ENCODE assay signal across 1 cellular context in the genomic region with DNA sequence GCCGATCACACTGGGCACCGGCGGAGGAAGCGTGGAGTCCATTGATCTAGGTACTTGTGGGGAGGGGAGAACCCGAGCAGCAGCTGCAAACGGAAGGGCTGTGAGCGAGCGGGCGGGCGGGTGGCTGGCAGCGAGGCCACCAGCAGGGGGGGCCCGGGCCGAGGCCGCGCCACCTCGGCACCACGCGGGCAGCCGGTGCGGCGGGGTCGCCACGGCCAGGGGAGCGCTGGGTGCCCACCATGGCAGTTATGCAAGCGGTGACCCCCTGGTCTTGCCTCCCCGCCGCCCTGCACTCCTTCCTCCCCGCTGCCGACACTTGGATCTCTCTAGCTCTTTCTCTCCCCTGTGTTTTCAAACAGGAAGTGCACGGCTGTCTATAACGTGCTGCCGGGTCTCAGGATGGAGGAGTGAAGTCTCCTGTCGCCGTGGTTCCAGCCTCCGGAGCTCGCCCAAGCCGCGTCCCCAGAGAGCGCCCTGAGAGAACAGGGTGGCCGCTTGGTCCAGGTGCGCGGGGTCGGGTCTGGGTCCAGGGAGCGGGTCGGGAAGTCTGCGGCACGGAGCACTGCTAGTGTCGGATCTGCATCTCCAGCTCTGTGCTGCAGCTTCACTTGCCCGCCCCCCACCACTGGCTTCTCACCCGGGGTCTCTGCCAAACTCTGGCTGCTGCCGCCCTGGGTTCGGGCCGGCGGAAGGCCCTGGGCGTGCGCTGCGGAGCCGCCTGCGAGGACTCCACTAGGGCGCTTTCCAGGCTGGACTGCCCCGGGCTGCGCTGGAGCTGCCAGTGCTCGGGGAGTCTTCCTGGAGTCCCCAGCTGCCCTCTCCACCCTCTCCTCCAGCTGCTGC.
TF ChIP-seq lines count a peak whose summit lies in the region.

No MANE protein-coding gene starts in this region.

TF ChIP-seq in A549, 52 proteins besides CTCF, POLR2A, EP300 and RAD21 (continued from another document):
- TF ChIP-seq NR3C1 (IDR thresholded peaks at IDR 0.05) (no peak), JUN (IDR thresholded peaks at IDR 0.05) (peak in 1 of 2 experiments; percentile 51; a peak in 2 of 5 replicates), MAZ (IDR thresholded peaks at IDR 0.05; ENCODE audit: borderline replicate concordance, low read depth, low read length) (no peak), SMC3 (IDR thresholded peaks at IDR 0.05) (peak; percentile 71), HDAC2 (IDR thresholded peaks at IDR 0.05) (no peak), POLR2AphosphoS2 (conservative IDR thresholded peaks at IDR 0.05; ENCODE audit: low read length) (no peak), GATA3 (IDR thresholded peaks at IDR 0.05; ENCODE audit: borderline replicate concordance) (no peak), CHD4 (IDR thresholded peaks at IDR 0.05; ENCODE audit: borderline replicate concordance) (no peak), KDM1A (IDR thresholded peaks at IDR 0.05; ENCODE audit: low read depth) (no peak), EHF (CRISPR knock-in tag; IDR thresholded peaks at IDR 0.05) (no peak), BHLHE40 (IDR thresholded peaks at IDR 0.05; ENCODE audit: low read depth, low read length) (no peak), MYC (IDR thresholded peaks at IDR 0.05; ENCODE audit: borderline replicate concordance, low read length) (peak; percentile 51; the same call in 1 of the 2 replicates)
- TF ChIP-seq, protein P1, sequence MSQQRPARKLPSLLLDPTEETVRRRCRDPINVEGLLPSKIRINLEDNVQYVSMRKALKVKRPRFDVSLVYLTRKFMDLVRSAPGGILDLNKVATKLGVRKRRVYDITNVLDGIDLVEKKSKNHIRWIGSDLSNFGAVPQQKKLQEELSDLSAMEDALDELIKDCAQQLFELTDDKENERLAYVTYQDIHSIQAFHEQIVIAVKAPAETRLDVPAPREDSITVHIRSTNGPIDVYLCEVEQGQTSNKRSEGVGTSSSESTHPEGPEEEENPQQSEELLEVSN (IDR thresholded peaks at IDR 0.05; ENCODE audit: borderline replicate concordance, low read depth), result peak; percentile 36; the same call in 1 of the 2 replicates
- TF ChIP-seq, protein P2, sequence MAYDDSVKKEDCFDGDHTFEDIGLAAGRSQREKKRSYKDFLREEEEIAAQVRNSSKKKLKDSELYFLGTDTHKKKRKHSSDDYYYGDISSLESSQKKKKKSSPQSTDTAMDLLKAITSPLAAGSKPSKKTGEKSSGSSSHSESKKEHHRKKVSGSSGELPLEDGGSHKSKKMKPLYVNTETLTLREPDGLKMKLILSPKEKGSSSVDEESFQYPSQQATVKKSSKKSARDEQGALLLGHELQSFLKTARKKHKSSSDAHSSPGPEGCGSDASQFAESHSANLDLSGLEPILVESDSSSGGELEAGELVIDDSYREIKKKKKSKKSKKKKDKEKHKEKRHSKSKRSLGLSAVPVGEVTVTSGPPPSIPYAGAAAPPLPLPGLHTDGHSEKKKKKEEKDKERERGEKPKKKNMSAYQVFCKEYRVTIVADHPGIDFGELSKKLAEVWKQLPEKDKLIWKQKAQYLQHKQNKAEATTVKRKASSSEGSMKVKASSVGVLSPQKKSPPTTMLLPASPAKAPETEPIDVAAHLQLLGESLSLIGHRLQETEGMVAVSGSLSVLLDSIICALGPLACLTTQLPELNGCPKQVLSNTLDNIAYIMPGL (CRISPR knock-in tag; IDR thresholded peaks at IDR 0.05; ENCODE audit: borderline replicate concordance), result no peak
- TF ChIP-seq, protein P3, sequence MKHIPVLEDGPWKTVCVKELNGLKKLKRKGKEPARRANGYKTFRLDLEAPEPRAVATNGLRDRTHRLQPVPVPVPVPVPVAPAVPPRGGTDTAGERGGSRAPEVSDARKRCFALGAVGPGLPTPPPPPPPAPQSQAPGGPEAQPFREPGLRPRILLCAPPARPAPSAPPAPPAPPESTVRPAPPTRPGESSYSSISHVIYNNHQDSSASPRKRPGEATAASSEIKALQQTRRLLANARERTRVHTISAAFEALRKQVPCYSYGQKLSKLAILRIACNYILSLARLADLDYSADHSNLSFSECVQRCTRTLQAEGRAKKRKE (CRISPR knock-in tag; IDR thresholded peaks at IDR 0.05; ENCODE audit: low read depth), result no peak
- TF ChIP-seq, protein P4, sequence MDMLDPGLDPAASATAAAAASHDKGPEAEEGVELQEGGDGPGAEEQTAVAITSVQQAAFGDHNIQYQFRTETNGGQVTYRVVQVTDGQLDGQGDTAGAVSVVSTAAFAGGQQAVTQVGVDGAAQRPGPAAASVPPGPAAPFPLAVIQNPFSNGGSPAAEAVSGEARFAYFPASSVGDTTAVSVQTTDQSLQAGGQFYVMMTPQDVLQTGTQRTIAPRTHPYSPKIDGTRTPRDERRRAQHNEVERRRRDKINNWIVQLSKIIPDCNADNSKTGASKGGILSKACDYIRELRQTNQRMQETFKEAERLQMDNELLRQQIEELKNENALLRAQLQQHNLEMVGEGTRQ (IDR thresholded peaks at IDR 0.05), result no peak
